Comparison of ENCODE assay signal across 2 cellular contexts in the genomic region with DNA sequence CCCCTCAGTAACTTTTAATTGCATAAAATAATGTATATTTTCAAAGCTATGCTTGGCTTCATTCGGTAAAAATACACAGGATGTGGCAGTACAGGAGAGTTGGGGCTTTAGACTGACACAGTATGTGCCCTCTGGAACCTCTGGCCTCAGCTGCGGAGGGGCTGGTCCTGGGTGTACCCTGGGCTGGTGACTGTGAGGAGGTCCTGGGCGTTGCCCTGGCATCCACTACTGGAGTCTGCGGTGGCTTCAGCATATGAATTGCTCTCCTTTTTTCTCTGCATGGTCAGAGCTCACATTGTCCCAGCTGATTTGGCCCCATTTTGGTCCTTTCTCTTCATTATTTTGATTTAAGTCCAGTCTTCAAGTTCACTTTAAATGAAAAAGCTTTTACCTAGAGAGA.
TF ChIP-seq lines count a peak whose summit lies in the region.

No MANE protein-coding gene starts in this region.

TF ChIP-seq in IMR-90, 13 proteins besides CTCF, POLR2A, EP300 and RAD21:
- TF ChIP-seq CEBPB (IDR thresholded peaks at IDR 0.05; ENCODE audit: low read depth, low read length) (no peak), MXI1 (IDR thresholded peaks at IDR 0.05; ENCODE audit: borderline replicate concordance, low read depth, low read length) (no peak), BHLHE40 (IDR thresholded peaks at IDR 0.05; ENCODE audit: low read depth, low read length) (no peak), CHD1 (IDR thresholded peaks at IDR 0.05; ENCODE audit: low read depth, low read length) (no peak), SMC3 (IDR thresholded peaks at IDR 0.05; ENCODE audit: low read depth, low read length) (no peak), NFE2L2 (IDR thresholded peaks at IDR 0.05; ENCODE audit: low read depth, low read length) (no peak), MAFK (IDR thresholded peaks at IDR 0.05; ENCODE audit: low read depth, low read length) (no peak), RFX5 (IDR thresholded peaks at IDR 0.05; ENCODE audit: low read depth, low read length) (no peak), FOS (IDR thresholded peaks at IDR 0.05; ENCODE audit: low read depth, low read length) (no peak), RCOR1 (IDR thresholded peaks at IDR 0.05; ENCODE audit: insufficient replicate concordance, low read length) (no peak), MAZ (IDR thresholded peaks at IDR 0.05; ENCODE audit: borderline replicate concordance, low read depth, low read length) (no peak), USF2 (IDR thresholded peaks at IDR 0.05; ENCODE audit: low read depth, low read length) (no peak)
- TF ChIP-seq, protein P1, sequence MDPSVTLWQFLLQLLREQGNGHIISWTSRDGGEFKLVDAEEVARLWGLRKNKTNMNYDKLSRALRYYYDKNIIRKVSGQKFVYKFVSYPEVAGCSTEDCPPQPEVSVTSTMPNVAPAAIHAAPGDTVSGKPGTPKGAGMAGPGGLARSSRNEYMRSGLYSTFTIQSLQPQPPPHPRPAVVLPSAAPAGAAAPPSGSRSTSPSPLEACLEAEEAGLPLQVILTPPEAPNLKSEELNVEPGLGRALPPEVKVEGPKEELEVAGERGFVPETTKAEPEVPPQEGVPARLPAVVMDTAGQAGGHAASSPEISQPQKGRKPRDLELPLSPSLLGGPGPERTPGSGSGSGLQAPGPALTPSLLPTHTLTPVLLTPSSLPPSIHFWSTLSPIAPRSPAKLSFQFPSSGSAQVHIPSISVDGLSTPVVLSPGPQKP (IDR thresholded peaks at IDR 0.05; ENCODE audit: borderline replicate concordance, low read depth, low read length): no peak
TF ChIP-seq in IMR-90: peak in this region for 0.

TF ChIP-seq in GM12878, 131 proteins besides CTCF, POLR2A, EP300 and RAD21:
- TF ChIP-seq CREB1 (IDR thresholded peaks at IDR 0.05; ENCODE audit: low read depth): no peak
- TF ChIP-seq, protein P2, sequence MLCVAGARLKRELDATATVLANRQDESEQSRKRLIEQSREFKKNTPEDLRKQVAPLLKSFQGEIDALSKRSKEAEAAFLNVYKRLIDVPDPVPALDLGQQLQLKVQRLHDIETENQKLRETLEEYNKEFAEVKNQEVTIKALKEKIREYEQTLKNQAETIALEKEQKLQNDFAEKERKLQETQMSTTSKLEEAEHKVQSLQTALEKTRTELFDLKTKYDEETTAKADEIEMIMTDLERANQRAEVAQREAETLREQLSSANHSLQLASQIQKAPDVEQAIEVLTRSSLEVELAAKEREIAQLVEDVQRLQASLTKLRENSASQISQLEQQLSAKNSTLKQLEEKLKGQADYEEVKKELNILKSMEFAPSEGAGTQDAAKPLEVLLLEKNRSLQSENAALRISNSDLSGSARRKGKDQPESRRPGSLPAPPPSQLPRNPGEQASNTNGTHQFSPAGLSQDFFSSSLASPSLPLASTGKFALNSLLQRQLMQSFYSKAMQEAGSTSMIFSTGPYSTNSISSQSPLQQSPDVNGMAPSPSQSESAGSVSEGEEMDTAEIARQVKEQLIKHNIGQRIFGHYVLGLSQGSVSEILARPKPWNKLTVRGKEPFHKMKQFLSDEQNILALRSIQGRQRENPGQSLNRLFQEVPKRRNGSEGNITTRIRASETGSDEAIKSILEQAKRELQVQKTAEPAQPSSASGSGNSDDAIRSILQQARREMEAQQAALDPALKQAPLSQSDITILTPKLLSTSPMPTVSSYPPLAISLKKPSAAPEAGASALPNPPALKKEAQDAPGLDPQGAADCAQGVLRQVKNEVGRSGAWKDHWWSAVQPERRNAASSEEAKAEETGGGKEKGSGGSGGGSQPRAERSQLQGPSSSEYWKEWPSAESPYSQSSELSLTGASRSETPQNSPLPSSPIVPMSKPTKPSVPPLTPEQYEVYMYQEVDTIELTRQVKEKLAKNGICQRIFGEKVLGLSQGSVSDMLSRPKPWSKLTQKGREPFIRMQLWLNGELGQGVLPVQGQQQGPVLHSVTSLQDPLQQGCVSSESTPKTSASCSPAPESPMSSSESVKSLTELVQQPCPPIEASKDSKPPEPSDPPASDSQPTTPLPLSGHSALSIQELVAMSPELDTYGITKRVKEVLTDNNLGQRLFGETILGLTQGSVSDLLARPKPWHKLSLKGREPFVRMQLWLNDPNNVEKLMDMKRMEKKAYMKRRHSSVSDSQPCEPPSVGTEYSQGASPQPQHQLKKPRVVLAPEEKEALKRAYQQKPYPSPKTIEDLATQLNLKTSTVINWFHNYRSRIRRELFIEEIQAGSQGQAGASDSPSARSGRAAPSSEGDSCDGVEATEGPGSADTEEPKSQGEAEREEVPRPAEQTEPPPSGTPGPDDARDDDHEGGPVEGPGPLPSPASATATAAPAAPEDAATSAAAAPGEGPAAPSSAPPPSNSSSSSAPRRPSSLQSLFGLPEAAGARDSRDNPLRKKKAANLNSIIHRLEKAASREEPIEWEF (IDR thresholded peaks at IDR 0.05; ENCODE audit: insufficient replicate concordance, low read depth, low read length): no peak
- TF ChIP-seq IRF4 (IDR thresholded peaks at IDR 0.05; ENCODE audit: low read depth, low read length): no peak
- no peak for TF ChIP-seq WRNIP1 (IDR thresholded peaks at IDR 0.05; ENCODE audit: borderline replicate concordance, low read depth, low read length)
- no peak for TF ChIP-seq SMAD5 (IDR thresholded peaks at IDR 0.05; ENCODE audit: low read depth)
- TF ChIP-seq FOXK2 (IDR thresholded peaks at IDR 0.05): no peak
- TF ChIP-seq TCF7 (IDR thresholded peaks at IDR 0.05; ENCODE audit: borderline replicate concordance): no peak
- TF ChIP-seq JUNB (IDR thresholded peaks at IDR 0.05): no peak
- no peak for TF ChIP-seq BCLAF1 (IDR thresholded peaks at IDR 0.05)
- TF ChIP-seq BCL3 (IDR thresholded peaks at IDR 0.05; ENCODE audit: borderline replicate concordance, insufficient read depth, low read depth, low read length, poor library complexity, severe bottlenecking): no peak
- no peak for TF ChIP-seq SMAD1 (IDR thresholded peaks at IDR 0.05; ENCODE audit: low read depth, partially characterized antibody)
- TF ChIP-seq IKZF1 (conservative IDR thresholded peaks at IDR 0.05): no peak
- TF ChIP-seq E4F1 (IDR thresholded peaks at IDR 0.05; ENCODE audit: borderline replicate concordance, partially characterized antibody): no peak
- TF ChIP-seq IRF5 (IDR thresholded peaks at IDR 0.05; ENCODE audit: borderline replicate concordance): no peak
- TF ChIP-seq, protein P3, sequence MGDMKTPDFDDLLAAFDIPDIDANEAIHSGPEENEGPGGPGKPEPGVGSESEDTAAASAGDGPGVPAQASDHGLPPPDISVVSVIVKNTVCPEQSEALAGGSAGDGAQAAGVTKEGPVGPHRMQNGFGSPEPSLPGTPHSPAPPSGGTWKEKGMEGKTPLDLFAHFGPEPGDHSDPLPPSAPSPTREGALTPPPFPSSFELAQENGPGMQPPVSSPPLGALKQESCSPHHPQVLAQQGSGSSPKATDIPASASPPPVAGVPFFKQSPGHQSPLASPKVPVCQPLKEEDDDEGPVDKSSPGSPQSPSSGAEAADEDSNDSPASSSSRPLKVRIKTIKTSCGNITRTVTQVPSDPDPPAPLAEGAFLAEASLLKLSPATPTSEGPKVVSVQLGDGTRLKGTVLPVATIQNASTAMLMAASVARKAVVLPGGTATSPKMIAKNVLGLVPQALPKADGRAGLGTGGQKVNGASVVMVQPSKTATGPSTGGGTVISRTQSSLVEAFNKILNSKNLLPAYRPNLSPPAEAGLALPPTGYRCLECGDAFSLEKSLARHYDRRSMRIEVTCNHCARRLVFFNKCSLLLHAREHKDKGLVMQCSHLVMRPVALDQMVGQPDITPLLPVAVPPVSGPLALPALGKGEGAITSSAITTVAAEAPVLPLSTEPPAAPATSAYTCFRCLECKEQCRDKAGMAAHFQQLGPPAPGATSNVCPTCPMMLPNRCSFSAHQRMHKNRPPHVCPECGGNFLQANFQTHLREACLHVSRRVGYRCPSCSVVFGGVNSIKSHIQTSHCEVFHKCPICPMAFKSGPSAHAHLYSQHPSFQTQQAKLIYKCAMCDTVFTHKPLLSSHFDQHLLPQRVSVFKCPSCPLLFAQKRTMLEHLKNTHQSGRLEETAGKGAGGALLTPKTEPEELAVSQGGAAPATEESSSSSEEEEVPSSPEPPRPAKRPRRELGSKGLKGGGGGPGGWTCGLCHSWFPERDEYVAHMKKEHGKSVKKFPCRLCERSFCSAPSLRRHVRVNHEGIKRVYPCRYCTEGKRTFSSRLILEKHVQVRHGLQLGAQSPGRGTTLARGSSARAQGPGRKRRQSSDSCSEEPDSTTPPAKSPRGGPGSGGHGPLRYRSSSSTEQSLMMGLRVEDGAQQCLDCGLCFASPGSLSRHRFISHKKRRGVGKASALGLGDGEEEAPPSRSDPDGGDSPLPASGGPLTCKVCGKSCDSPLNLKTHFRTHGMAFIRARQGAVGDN (IDR thresholded peaks at IDR 0.05): no peak
- no peak for TF ChIP-seq BRCA1 (IDR thresholded peaks at IDR 0.05; ENCODE audit: low read depth, low read length)
- TF ChIP-seq, protein P4, sequence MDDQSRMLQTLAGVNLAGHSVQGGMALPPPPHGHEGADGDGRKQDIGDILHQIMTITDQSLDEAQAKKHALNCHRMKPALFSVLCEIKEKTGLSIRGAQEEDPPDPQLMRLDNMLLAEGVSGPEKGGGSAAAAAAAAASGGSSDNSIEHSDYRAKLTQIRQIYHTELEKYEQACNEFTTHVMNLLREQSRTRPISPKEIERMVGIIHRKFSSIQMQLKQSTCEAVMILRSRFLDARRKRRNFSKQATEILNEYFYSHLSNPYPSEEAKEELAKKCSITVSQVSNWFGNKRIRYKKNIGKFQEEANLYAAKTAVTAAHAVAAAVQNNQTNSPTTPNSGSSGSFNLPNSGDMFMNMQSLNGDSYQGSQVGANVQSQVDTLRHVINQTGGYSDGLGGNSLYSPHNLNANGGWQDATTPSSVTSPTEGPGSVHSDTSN (IDR thresholded peaks at IDR 0.05; ENCODE audit: insufficient replicate concordance, low read depth, low read length): no peak
